1 cellular context compared by ENCODE assay signal in the genomic region with DNA sequence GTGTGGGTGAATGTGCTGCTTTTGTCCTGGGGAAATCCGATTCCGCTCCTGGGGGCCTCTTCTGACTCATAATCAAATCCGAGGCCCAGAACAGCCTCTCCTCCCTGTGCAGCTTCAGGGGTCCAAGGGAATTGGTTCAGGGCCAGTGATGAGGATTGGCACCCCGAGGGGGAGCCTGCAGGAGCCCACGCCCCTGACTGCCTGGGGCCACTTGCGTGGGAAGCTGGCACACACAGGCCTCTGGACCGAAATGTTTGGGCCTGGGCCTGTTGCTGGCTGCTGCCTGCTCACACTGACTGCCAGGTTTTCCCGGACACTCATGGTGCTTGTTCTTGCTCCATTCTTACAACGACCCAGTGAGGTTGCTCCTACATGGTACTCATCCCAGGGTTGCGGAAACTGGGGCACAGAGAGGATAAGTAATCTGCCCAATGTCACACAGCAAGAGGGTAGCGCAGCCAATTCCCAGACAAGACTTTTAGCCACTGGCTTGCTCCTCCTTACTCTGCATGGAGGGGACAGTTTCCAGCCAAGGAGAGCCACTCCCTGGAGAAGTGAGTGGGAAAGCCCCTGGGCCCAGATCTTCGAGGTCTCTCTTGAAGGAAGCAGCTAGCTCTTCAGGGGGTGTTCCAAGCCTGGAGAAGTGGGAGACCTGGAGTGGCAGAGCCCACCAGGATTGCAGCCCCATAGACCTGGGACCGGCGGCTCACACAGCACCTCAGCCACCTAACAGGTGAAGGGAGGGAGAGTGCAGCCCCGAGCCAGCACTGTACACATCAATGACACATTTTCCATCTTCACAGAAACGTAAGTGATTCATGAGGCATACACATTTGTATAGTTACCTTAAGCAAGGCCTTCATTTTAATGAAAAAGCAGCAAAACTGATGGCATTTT.
TF ChIP-seq lines count a peak whose summit lies in the region.

No MANE protein-coding gene starts in this region.

TF ChIP-seq in K562, 482 proteins besides CTCF, POLR2A, EP300 and RAD21:
- TF ChIP-seq ZFP36 (IDR thresholded peaks at IDR 0.05; ENCODE audit: low read depth, low read length, partially characterized antibody): peak; percentile 48
- no peak for TF ChIP-seq MBD2 (IDR thresholded peaks at IDR 0.05; ENCODE audit: borderline replicate concordance, low read depth)
